In genomic region chr3:38496131-38496910, GRCh38 we compare ENCODE assay signal across 8 cellular contexts. TPM values are rescaled to one million over a fixed set of nuclear protein-coding genes. Genes with fewer than 3 reads are reported as not detected.
DNase-seq lines count a peak whose midpoint lies in the region; ATAC-seq, FAIRE-seq and TF ChIP-seq lines count a peak whose summit lies in the region.

TSS of gene EXOG (plus strand) at chr3:38496340. CDS start at chr3:38496368, 28 bp downstream.

- H3K9me3 Mint-ChIP-seq in Caco-2 (ENCODE audit: unreplicated experiment) (no peaks in the 10 kb centered on the region), memory B cell (no peaks in the 10 kb centered on the region)
- no peaks in the 10 kb centered on the region for H3K9me3 Mint-ChIP-seq in effector memory CD8-positive, alpha-beta T cell

- H3K27me3 ChIP-seq in Caco-2 (replicated peaks; ENCODE audit: control insufficient read depth, insufficient read depth, low read length): no peaks in the 10 kb centered on the region

- no peaks in the 10 kb centered on the region for H3K36me3 ChIP-seq in Caco-2 (ENCODE audit: control insufficient read depth, insufficient read depth, low read length)

- peak; percentile 78 to 93 for TF ChIP-seq CTCF in Caco-2 (IDR thresholded peaks at IDR 0.05; ENCODE audit: insufficient read depth in 1 of 2, low read depth in 1 of 2, low read length in 1 of 2, severe bottlenecking in 1 of 2, unreplicated experiment in 1 of 2)

- H3K9me3 ChIP-seq in Caco-2: no peaks in the 10 kb centered on the region

- H3K4me3 ChIP-seq in Caco-2 (ENCODE audit: low read depth, low read length): peak within 1 kb of the TSS; percentile 56

- peak; percentile 68 for FAIRE-seq in HTR-8/SVneo (lab: Jason Lieb, UNC)

- BruUV-seq in Caco-2 (replicated peaks; lab: Mats Ljungman, UMichigan): TSS peak; percentile 89

- DNase-seq in Caco-2: peak; percentile 95 to 96
- peak; percentile 96 for DNase-seq in HTR-8/SVneo (ENCODE audit: insufficient read length, low spot score)
- DNase-seq in NOMO-1 (lab: John Stamatoyannopoulos, UW; ENCODE audit: unreplicated experiment in 2 of 2): peak; percentile 82 to 93
- peak; percentile 89 to 93 (median 90) for DNase-seq in effector memory CD8-positive, alpha-beta T cell
- peak; percentile 91 to 92 for DNase-seq in memory B cell (ENCODE audit: low spot score in 2 of 2)
- peak; percentile 84 for DNase-seq in stimulated activated CD8-positive, alpha-beta memory T cell treated with anti-CD3 and anti-CD28 coated beads, Interleukin-12 subunit alpha, Interleukin-12 subunit beta, amount 100 ng/mL, for 24 hours (ENCODE audit: extremely low read depth)

- POLR2A ChIA-PET in Caco-2 (lab: Charles Lee): interaction anchor here (0.6 to 0.7 kb wide), 3 partner anchors 57 to 476 kb away, joined by 3 to 13 read pairs (median 7); no protein-coding TSS in a partner anchor
- POLR2A ChIA-PET in activated CD8-positive, alpha-beta memory T cell treated with anti-CD3 and anti-CD28 coated beads for 36 hours (lab: Charles Lee): interaction anchor here (0.6 kb wide), 4 partner anchors 18 to 958 kb away, joined by 5 to 21 read pairs (median 6); no protein-coding TSS in a partner anchor

- H3K4me3 Mint-ChIP-seq in Caco-2 (ENCODE audit: unreplicated experiment) (peak within 1 kb of the TSS; percentile 94), memory B cell (peak within 1 kb of the TSS; percentile 94)
- peak within 1 kb of the TSS; percentile 91 to 92 for H3K4me3 Mint-ChIP-seq in effector memory CD8-positive, alpha-beta T cell

- H3K36me3 Mint-ChIP-seq in Caco-2 (ENCODE audit: insufficient read depth, unreplicated experiment) (peaks cover 12% of the 10 kb centered on the region), memory B cell (peaks cover 3% of the 10 kb centered on the region)
- peaks cover 14% of the 10 kb centered on the region for H3K36me3 Mint-ChIP-seq in effector memory CD8-positive, alpha-beta T cell (ENCODE audit: insufficient read depth)

- peak; percentile 93 for ATAC-seq in GM21360 (IDR thresholded peaks at IDR 0.05; ENCODE audit: unreplicated experiment)
- ATAC-seq in effector memory CD8-positive, alpha-beta T cell (replicated peaks): peak; percentile 92
- ATAC-seq in memory B cell (ENCODE audit: low read depth): peak; percentile 95

- H3K27ac Mint-ChIP-seq in Caco-2 (ENCODE audit: unreplicated experiment): peak within 1 kb of the TSS; percentile 85
- peak within 1 kb of the TSS; percentile 91 to 93 for H3K27ac Mint-ChIP-seq in effector memory CD8-positive, alpha-beta T cell
- H3K27ac Mint-ChIP-seq in memory B cell: peak within 1 kb of the TSS; percentile 94

- CTCF ChIA-PET in Caco-2 (lab: Charles Lee): interaction anchor here (0.5 to 1.9 kb wide), 13 partner anchors 17 to 1006 kb away, joined by 3 to 14 read pairs (median 3); partner anchors contain the start of gene ACVR2B
- CTCF ChIA-PET in activated CD8-positive, alpha-beta memory T cell treated with anti-CD3 and anti-CD28 coated beads for 36 hours (lab: Charles Lee): interaction anchor here (0.6 to 1.8 kb wide), 14 partner anchors 9 to 845 kb away, joined by 3 to 7 read pairs (median 4); partner anchors contain the start of gene XYLB

- H3K4me1 Mint-ChIP-seq in Caco-2 (ENCODE audit: low read depth, unreplicated experiment): no peaks in the 10 kb centered on the region
- H3K4me1 Mint-ChIP-seq in effector memory CD8-positive, alpha-beta T cell (ENCODE audit: low read depth in 2 of 2): peaks cover 15 to 32% of the 10 kb centered on the region in 2 donors
- H3K4me1 Mint-ChIP-seq in memory B cell: peaks cover 10% of the 10 kb centered on the region

- H3K27me3 Mint-ChIP-seq in Caco-2 (ENCODE audit: insufficient read depth, unreplicated experiment) (no peaks in the 10 kb centered on the region), memory B cell (no peaks in the 10 kb centered on the region)
- H3K27me3 Mint-ChIP-seq in effector memory CD8-positive, alpha-beta T cell: no peaks in the 10 kb centered on the region

- intact Hi-C loops in Caco-2 (cut with micrococcal nuclease; ENCODE audit: unreplicated experiment): loop anchor here (1.0 kb wide), 4 partner anchors 41 to 504 kb away; no protein-coding TSS in a partner anchor

- peaks cover 7% of the 10 kb centered on the region; the same call in 1 of the 2 replicates for H3K4me1 ChIP-seq in Caco-2

RNA-seq across cellular contexts. Expression of gene EXOG, which starts in this region (rescaled TPM):
- 15.7 and 16.2 TPM in 2 replicates for total RNA-seq in Caco-2 (2022)
- total RNA-seq in activated CD8-positive, alpha-beta memory T cell treated with anti-CD3 and anti-CD28 coated beads for 36 hours: 10 to 100 TPM; 16.7 to 17.7 TPM

Comparison
In these comparisons a context has a peak if more than half of its experiments do, and no peak if none do; other contexts are left out.
1. Peak in every context shown above with its lines: DNase-seq, ATAC-seq and H3K4me3 ChIP-seq.